8 cellular contexts compared by ENCODE assay signal in genomic region chr7:43650457-43651052, GRCh38.
DNase-seq lines count a peak whose midpoint lies in the region; ATAC-seq and TF ChIP-seq lines count a peak whose summit lies in the region.

No MANE protein-coding gene starts in this region.

- H2AFZ ChIP-seq in SK-N-SH (ENCODE audit: low read depth) = no peak overlapping the region

- no peaks in the 10 kb centered on the region for H4K20me1 ChIP-seq in SK-N-SH (ENCODE audit: insufficient read depth)

- ATAC-seq in SK-N-SH treated with all-trans-retinoic acid at 6 μM for 48 hours (no peak), esophagus mucosa (no peak), GM18867 (IDR thresholded peaks at IDR 0.05; ENCODE audit: unreplicated experiment) (no peak)

- WGBS in SK-N-SH (ENCODE audit: low lambda C conversion rate) = 20% methylated on average over 9 of the region's 9 CpGs
- 43 to 65% (median 60%) methylated on average over 9 of the region's 9 CpGs for WGBS in stomach, 5 donors

- peak overlapping the region; percentile 80 for H3K9ac ChIP-seq in SK-N-SH

- peaks cover 12 to 17% of the 10 kb centered on the region in 2 experiments for H3K36me3 ChIP-seq in SK-N-SH (replicated peaks in 1 of 2; ENCODE audit: control insufficient read depth in 1 of 2, insufficient read depth in 2 of 2, low read length in 1 of 2)
- peaks cover 0 to 4% (median 0%) of the 10 kb centered on the region in 4 donors for H3K36me3 ChIP-seq in stomach

- TF ChIP-seq EP300 in SK-N-SH (IDR thresholded peaks at IDR 0.05; ENCODE audit: borderline replicate concordance in 1 of 2, low read depth in 1 of 2, low read length in 1 of 2) = peak in 1 of 2 experiments; percentile 66; a peak in 1 of 4 replicates
- no peak for TF ChIP-seq EP300 in stomach (IDR thresholded peaks at IDR 0.05)

- H3K79me2 ChIP-seq in SK-N-SH (ENCODE audit: insufficient read depth) = peaks cover 68% of the 10 kb centered on the region

- H3K27ac ChIP-seq in SK-N-SH (ENCODE audit: low read depth in 2 of 2, low read length in 1 of 2) (peak overlapping the region; percentile 98 to 100), VCaP (peak overlapping the region; percentile 49), stomach (peak overlapping the region; percentile 74 to 92 (median 91))

- CTCF ChIA-PET in SK-N-SH (lab: Yijun Ruan, JAX) = interaction anchor here (6.7 kb wide), 1 partner anchor 68 kb away, joined by 45 read pairs; the partner anchor contains the start of gene STK17A

- H3K9me2 ChIP-seq in SK-N-SH = no peaks in the 10 kb centered on the region

- TF ChIP-seq CTCF in SK-N-SH (IDR thresholded peaks at IDR 0.05) (no peak), VCaP (conservative IDR thresholded peaks at IDR 0.05) (no peak), fibroblast of the aortic adventitia (IDR thresholded peaks at IDR 0.05; ENCODE audit: insufficient read depth, low read length) (no peak), stomach (IDR thresholded peaks at IDR 0.05) (no peak)

- intact Hi-C loops in stomach (cut with DNase I; ENCODE audit: low total_unique reads) = no loop called here

- H3K9me3 ChIP-seq in SK-N-SH = no peaks in the 10 kb centered on the region
- H3K9me3 ChIP-seq in stomach = no peaks in the 10 kb centered on the region

- no peak overlapping the region for H3K4me3 ChIP-seq in SK-N-SH (ENCODE audit: low read depth in 2 of 2, low read length in 1 of 2)
- peak overlapping the region; percentile 14 for H3K4me3 ChIP-seq in fibroblast of the aortic adventitia (ENCODE audit: low read depth, low read length)
- no peak overlapping the region for H3K4me3 ChIP-seq in stomach

- POLR2A ChIA-PET in SK-N-SH (lab: Yijun Ruan, JAX) = no interaction called here

- peak overlapping the region; percentile 63 for H3K4me2 ChIP-seq in SK-N-SH

- TF ChIP-seq POLR2A in stomach (IDR thresholded peaks at IDR 0.05) = no peak

- peaks cover 63 to 71% of the 10 kb centered on the region in 2 experiments for H3K4me1 ChIP-seq in SK-N-SH (ENCODE audit: control insufficient read depth in 1 of 2, insufficient read depth in 2 of 2, low read depth in 1 of 2, low read length in 1 of 2)
- H3K4me1 ChIP-seq in stomach = peaks cover 47 to 75% (median 60%) of the 10 kb centered on the region in 4 donors

- no peaks in the 10 kb centered on the region for H3K27me3 ChIP-seq in SK-N-SH (ENCODE audit: insufficient read depth)
- no peaks in the 10 kb centered on the region for H3K27me3 ChIP-seq in stomach

- no peak for TF ChIP-seq RAD21 in SK-N-SH (IDR thresholded peaks at IDR 0.05; ENCODE audit: low read length)

- DNase-seq in SK-N-SH (no peak), fibroblast of the aortic adventitia (ENCODE audit: low read depth) (peak; percentile 73), stomach (no peak), inferior parietal cortex (ENCODE audit: extremely low spot score) (no peak)

- H3F3A ChIP-seq in SK-N-SH (replicated peaks; ENCODE audit: insufficient read depth) = peaks cover 56% of the 10 kb centered on the region

TF ChIP-seq in SK-N-SH, 30 proteins besides CTCF, POLR2A, EP300 and RAD21:
- TF ChIP-seq TCF12 (IDR thresholded peaks at IDR 0.05) (peak; percentile 47), USF2 (IDR thresholded peaks at IDR 0.05; ENCODE audit: borderline replicate concordance, low read depth, low read length) (no peak), EZH2phosphoT487 (IDR thresholded peaks at IDR 0.05; ENCODE audit: borderline replicate concordance, low read depth) (no peak), ELF1 (IDR thresholded peaks at IDR 0.05) (no peak), JUND (IDR thresholded peaks at IDR 0.05) (peak; percentile 32; the same call in 1 of the 2 replicates), RXRA (IDR thresholded peaks at IDR 0.05; ENCODE audit: borderline replicate concordance, low read depth) (no peak), NRF1 (IDR thresholded peaks at IDR 0.05; ENCODE audit: low read depth, low read length) (no peak), MAX (IDR thresholded peaks at IDR 0.05; ENCODE audit: low read depth) (peak; percentile 34; the same call in 1 of the 2 replicates), FOSL2 (IDR thresholded peaks at IDR 0.05; ENCODE audit: borderline replicate concordance, low read depth) (peak; percentile 43; the same call in 1 of the 2 replicates), SIN3A (IDR thresholded peaks at IDR 0.05; ENCODE audit: borderline replicate concordance, low read depth, low read length) (no peak), YY1 (IDR thresholded peaks at IDR 0.05; ENCODE audit: low read depth) (no peak), POLR2AphosphoS5 (IDR thresholded peaks at IDR 0.05; ENCODE audit: low read depth, low read length) (0 out of 2 replicates have a peak, but pooled peaks have one; percentile 8)
TF ChIP-seq in SK-N-SH: peak in this region for 5.

TF ChIP-seq in SK-N-SH treated with all-trans-retinoic acid at 6 μM for 48 hours, 23 proteins besides CTCF, POLR2A, EP300 and RAD21:
- TF ChIP-seq CSRNP3 (CRISPR knock-in tag; IDR thresholded peaks at IDR 0.05) = no peak
- TF ChIP-seq ZNF565 (CRISPR knock-in tag; conservative IDR thresholded peaks at IDR 0.05; ENCODE audit: low read depth) = no peak
- no peak for TF ChIP-seq PATZ1 (CRISPR knock-in tag; IDR thresholded peaks at IDR 0.05; ENCODE audit: borderline replicate concordance)
- no peak for TF ChIP-seq TCF4 (CRISPR knock-in tag; IDR thresholded peaks at IDR 0.05; ENCODE audit: borderline replicate concordance)
- TF ChIP-seq TSHZ2 (CRISPR knock-in tag; IDR thresholded peaks at IDR 0.05) = no peak
- TF ChIP-seq ZC3H10 (CRISPR knock-in tag; IDR thresholded peaks at IDR 0.05) = no peak
- TF ChIP-seq ZFP3 (CRISPR knock-in tag; IDR thresholded peaks at IDR 0.05) = no peak
- TF ChIP-seq BACH2 (CRISPR knock-in tag; IDR thresholded peaks at IDR 0.05; ENCODE audit: borderline replicate concordance) = no peak
- TF ChIP-seq ZFP30 (CRISPR knock-in tag; IDR thresholded peaks at IDR 0.05) = no peak
- no peak for TF ChIP-seq ZNF8 (CRISPR knock-in tag; IDR thresholded peaks at IDR 0.05)

Comparison
In these comparisons a context has a peak if more than half of its experiments do, and no peak if none do; other contexts are left out.
1. H3K27ac ChIP-seq: peak in every context shown above with its lines; median percentile 99 in SK-N-SH; 91 in stomach; 49 in VCaP.